Comparison of ENCODE assay signal across 8 cellular contexts in the genomic region with DNA sequence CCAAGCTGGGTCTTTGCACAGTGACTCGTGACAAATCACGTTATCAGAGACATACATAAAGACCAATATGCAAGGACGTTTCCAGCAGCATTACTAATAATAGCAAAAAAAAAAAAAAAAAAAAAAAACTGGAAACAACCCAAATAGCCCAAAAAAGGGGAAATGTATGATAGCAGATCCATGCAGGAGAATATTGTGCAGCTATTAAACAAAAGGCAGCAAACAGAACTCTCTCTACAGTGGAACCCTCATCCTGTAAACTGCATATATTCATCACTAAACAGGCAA. TPM values are rescaled to one million over a fixed set of nuclear protein-coding genes. Genes with fewer than 3 reads are reported as not detected.
A peak's percentile ranks its signal among the peaks of the same experiment; 100 is the strongest.
DNase-seq lines count a peak whose midpoint lies in the region; ATAC-seq and TF ChIP-seq lines count a peak whose summit lies in the region.
"Had no signal": no experiment of that assay in that cellular context is flagged by ENCODE, and none has a peak within 500 bp of the region (broad histone marks: within the 10 kb centered on the region; RNA-seq: fewer than 3 reads in every experiment).

No MANE protein-coding gene starts in this region.

- BruUV-seq in A673 (replicated peaks; lab: Mats Ljungman, UMichigan): no TSS peak

- DNase-seq in CD8-positive, alpha-beta memory T cell: no peak
- no peak for DNase-seq in activated CD4-positive, alpha-beta memory T cell treated with anti-CD3 and anti-CD28 coated beads, Interleukin-2, amount 10 ng/mL, durations not matched to agents 7 days and 5 days
- DNase-seq in lower lobe of right lung (no peak), A673 (ENCODE audit: low spot score) (no peak), SK-N-DZ (ENCODE audit: low spot score) (no peak)
- DNase-seq: NCI-H2171 had no signal

- peaks cover 0 to 24% (median 0%) of the 10 kb centered on the region in 11 experiments; a peak in 4 of 22 replicates for H3K27me3 ChIP-seq in BLaER1 treated with 17β-estradiol and CSF1 and Interleukin-3, amounts not matched to agents 10 nM and 100 nM
- H3K27me3 ChIP-seq in CD8-positive, alpha-beta memory T cell (ENCODE audit: insufficient read depth, low read length, poor library complexity, severe bottlenecking): no peaks in the 10 kb centered on the region
- H3K27me3 ChIP-seq in lower lobe of right lung (ENCODE audit: low read depth): peaks cover 4% of the 10 kb centered on the region
- no peaks in the 10 kb centered on the region for H3K27me3 ChIP-seq in A673 (replicated peaks; ENCODE audit: insufficient read depth, low read depth, low read length, poor library complexity)

- peak overlapping the region in 5 of 11 experiments; percentile 36 to 47 (median 37); a peak in 6 of 22 replicates for H3K27ac ChIP-seq in BLaER1 treated with 17β-estradiol and CSF1 and Interleukin-3, amounts not matched to agents 10 nM and 100 nM
- peak overlapping the region; percentile 52 for H3K27ac ChIP-seq in CD8-positive, alpha-beta memory T cell (ENCODE audit: low read depth, low read length)
- H3K27ac ChIP-seq in lower lobe of right lung: no peak overlapping the region
- no peak overlapping the region for H3K27ac ChIP-seq in A673 (ENCODE audit: low read depth, low read length, poor library complexity, severe bottlenecking)

- H3K9me3 Mint-ChIP-seq in CD8-positive, alpha-beta memory T cell: no peaks in the 10 kb centered on the region
- H3K9me3 Mint-ChIP-seq in activated CD4-positive, alpha-beta memory T cell treated with anti-CD3 and anti-CD28 coated beads, Interleukin-2, amount 10 ng/mL, durations not matched to agents 7 days and 5 days: no peaks in the 10 kb centered on the region

- no peak for TF ChIP-seq CTCF in lower lobe of right lung (IDR thresholded peaks at IDR 0.05)
- no peak for TF ChIP-seq CTCF in A673 (conservative IDR thresholded peaks at IDR 0.05; ENCODE audit: low read depth, low read length)

- H3K4me3 ChIP-seq in BLaER1 treated with 17β-estradiol and CSF1 and Interleukin-3, amounts not matched to agents 10 nM and 100 nM: 0 out of 20 replicates have a peak overlapping the region, but pooled peaks of 1 of the 10 experiments have one; percentile 1
- peak overlapping the region; percentile 51 for H3K4me3 ChIP-seq in CD8-positive, alpha-beta memory T cell (ENCODE audit: low read length)
- peak overlapping the region; percentile 27 for H3K4me3 ChIP-seq in lower lobe of right lung
- H3K4me3 ChIP-seq in A673 (ENCODE audit: low read depth, low read length, poor library complexity, severe bottlenecking): no peak overlapping the region

- H3K9ac ChIP-seq in BLaER1 treated with 17β-estradiol and CSF1 and Interleukin-3, amounts not matched to agents 10 nM and 100 nM: peak overlapping the region in 3 of 11 experiments; percentile 8 to 46 (median 19); a peak in 2 of 22 replicates

- peaks cover 0 to 6% (median 0%) of the 10 kb centered on the region in 11 experiments; a peak in 4 of 22 replicates for H4K20me1 ChIP-seq in BLaER1 treated with 17β-estradiol and CSF1 and Interleukin-3, amounts not matched to agents 10 nM and 100 nM

- H3K36me3 ChIP-seq in BLaER1 treated with 17β-estradiol and CSF1 and Interleukin-3, amounts not matched to agents 10 nM and 100 nM: no peaks in the 10 kb centered on the region
- H3K36me3 ChIP-seq in CD8-positive, alpha-beta memory T cell (ENCODE audit: insufficient read depth, low read length): no peaks in the 10 kb centered on the region
- H3K36me3 ChIP-seq in lower lobe of right lung (no peaks in the 10 kb centered on the region), A673 (ENCODE audit: insufficient read depth, low read length, poor library complexity, severe bottlenecking) (no peaks in the 10 kb centered on the region)

- peak overlapping the region; percentile 48 to 98 (median 92) for H3K27ac Mint-ChIP-seq in CD8-positive, alpha-beta memory T cell
- no peak overlapping the region for H3K27ac Mint-ChIP-seq in activated CD4-positive, alpha-beta memory T cell treated with anti-CD3 and anti-CD28 coated beads, Interleukin-2, amount 10 ng/mL, durations not matched to agents 7 days and 5 days

- ATAC-seq in lower lobe of right lung (no peak), GM21367 (IDR thresholded peaks at IDR 0.05; ENCODE audit: unreplicated experiment) (no peak)

- POLR2A ChIA-PET in CD8-positive, alpha-beta memory T cell (lab: Charles Lee): interaction anchor here (1.2 kb wide), 1 partner anchor 74 kb away, joined by 4 read pairs; the partner anchor contains the start of gene VDAC1
- POLR2A ChIA-PET in activated CD4-positive, alpha-beta memory T cell treated with anti-CD3 and anti-CD28 coated beads, Interleukin-2, amount 10 ng/mL, durations not matched to agents 7 days and 5 days (lab: Charles Lee): no interaction called here
- POLR2A ChIA-PET in A673 (lab: Charles Lee; ENCODE audit: low non-redundant PET): no interaction called here

- peak overlapping the region; percentile 74 to 98 (median 91) for H3K4me2 ChIP-seq in BLaER1 treated with 17β-estradiol and CSF1 and Interleukin-3, amounts not matched to agents 10 nM and 100 nM

- peaks cover 74 to 100% (median 94%) of the 10 kb centered on the region in 10 experiments for H3K4me1 ChIP-seq in BLaER1 treated with 17β-estradiol and CSF1 and Interleukin-3, amounts not matched to agents 10 nM and 100 nM
- H3K4me1 ChIP-seq in CD8-positive, alpha-beta memory T cell (ENCODE audit: insufficient read depth, low read length): peaks cover 18% of the 10 kb centered on the region
- H3K4me1 ChIP-seq in lower lobe of right lung (peaks cover 15% of the 10 kb centered on the region), A673 (ENCODE audit: insufficient read depth, low read length, poor library complexity, severe bottlenecking) (peaks cover 27% of the 10 kb centered on the region)

- H3K4me3 Mint-ChIP-seq in CD8-positive, alpha-beta memory T cell: peak overlapping the region; percentile 65 to 92 (median 84)
- H3K4me3 Mint-ChIP-seq in activated CD4-positive, alpha-beta memory T cell treated with anti-CD3 and anti-CD28 coated beads, Interleukin-2, amount 10 ng/mL, durations not matched to agents 7 days and 5 days: peak overlapping the region; percentile 43

- H3K27me3 Mint-ChIP-seq in CD8-positive, alpha-beta memory T cell: no peaks in the 10 kb centered on the region
- H3K27me3 Mint-ChIP-seq in activated CD4-positive, alpha-beta memory T cell treated with anti-CD3 and anti-CD28 coated beads, Interleukin-2, amount 10 ng/mL, durations not matched to agents 7 days and 5 days: no peaks in the 10 kb centered on the region

- intact Hi-C loops in lower lobe of right lung (cut with DNase I) (no loop called here), A673 (cut with micrococcal nuclease; ENCODE audit: unreplicated experiment) (no loop called here)

- H3K9me3 ChIP-seq in BLaER1 treated with 17β-estradiol and CSF1 and Interleukin-3, amounts not matched to agents 10 nM and 100 nM (replicated peaks in 1 of 11): peaks cover 0 to 3% (median 0%) of the 10 kb centered on the region in 11 experiments; a peak in 5 of 22 replicates
- H3K9me3 ChIP-seq in CD8-positive, alpha-beta memory T cell (ENCODE audit: low read length): no peaks in the 10 kb centered on the region
- H3K9me3 ChIP-seq in lower lobe of right lung (no peaks in the 10 kb centered on the region), A673 (ENCODE audit: low read depth, low read length, poor library complexity, severe bottlenecking) (no peaks in the 10 kb centered on the region)

- no peaks in the 10 kb centered on the region for H3K36me3 Mint-ChIP-seq in CD8-positive, alpha-beta memory T cell
- H3K36me3 Mint-ChIP-seq in activated CD4-positive, alpha-beta memory T cell treated with anti-CD3 and anti-CD28 coated beads, Interleukin-2, amount 10 ng/mL, durations not matched to agents 7 days and 5 days (ENCODE audit: low read depth): no peaks in the 10 kb centered on the region

- CTCF ChIA-PET in CD8-positive, alpha-beta memory T cell (lab: Charles Lee): interaction anchor here (1.3 kb wide), 1 partner anchor 11 kb away, joined by 3 read pairs; no protein-coding TSS in a partner anchor
- CTCF ChIA-PET in activated CD4-positive, alpha-beta memory T cell treated with anti-CD3 and anti-CD28 coated beads, Interleukin-2, amount 10 ng/mL, durations not matched to agents 7 days and 5 days (lab: Charles Lee): interaction anchor here (0.7 to 1.2 kb wide), 2 partner anchors 49 to 487 kb away, joined by 5 read pairs; no protein-coding TSS in a partner anchor
- CTCF ChIA-PET in A673 (lab: Charles Lee): no interaction called here

- H3K4me1 Mint-ChIP-seq in CD8-positive, alpha-beta memory T cell: peaks cover 17 to 26% (median 19%) of the 10 kb centered on the region in 3 donors
- H3K4me1 Mint-ChIP-seq in activated CD4-positive, alpha-beta memory T cell treated with anti-CD3 and anti-CD28 coated beads, Interleukin-2, amount 10 ng/mL, durations not matched to agents 7 days and 5 days: peaks cover 24% of the 10 kb centered on the region

RNA-seq across cellular contexts. Expression of gene C5orf15, which starts 37.7 kb away (rescaled TPM):
- total RNA-seq in CD8-positive, alpha-beta memory T cell: 10 to 100 TPM; 21.7 to 21.8 TPM
- polyA plus RNA-seq in CD8-positive, alpha-beta memory T cell: 25.4 TPM
- 10 to 100 TPM; 24.4 to 27.7 TPM for total RNA-seq in activated CD4-positive, alpha-beta memory T cell treated with anti-CD3 and anti-CD28 coated beads, Interleukin-2, amount 10 ng/mL, durations not matched to agents 7 days and 5 days
- total RNA-seq in lower lobe of right lung: 31.1 TPM
- total RNA-seq in A673 (2021): 40.8 and 41.5 TPM in 2 replicates
- 71.5 and 78.8 TPM in 2 replicates for polyA plus RNA-seq in SK-N-DZ (2014; cell fraction: cytosol; rRNA removed)
- 29.8 and 42.3 TPM in 2 replicates for polyA plus RNA-seq in SK-N-DZ (2014; cell fraction: nucleus; rRNA removed)
